Comparison of ENCODE assay signal across 8 cellular contexts in the genomic region with DNA sequence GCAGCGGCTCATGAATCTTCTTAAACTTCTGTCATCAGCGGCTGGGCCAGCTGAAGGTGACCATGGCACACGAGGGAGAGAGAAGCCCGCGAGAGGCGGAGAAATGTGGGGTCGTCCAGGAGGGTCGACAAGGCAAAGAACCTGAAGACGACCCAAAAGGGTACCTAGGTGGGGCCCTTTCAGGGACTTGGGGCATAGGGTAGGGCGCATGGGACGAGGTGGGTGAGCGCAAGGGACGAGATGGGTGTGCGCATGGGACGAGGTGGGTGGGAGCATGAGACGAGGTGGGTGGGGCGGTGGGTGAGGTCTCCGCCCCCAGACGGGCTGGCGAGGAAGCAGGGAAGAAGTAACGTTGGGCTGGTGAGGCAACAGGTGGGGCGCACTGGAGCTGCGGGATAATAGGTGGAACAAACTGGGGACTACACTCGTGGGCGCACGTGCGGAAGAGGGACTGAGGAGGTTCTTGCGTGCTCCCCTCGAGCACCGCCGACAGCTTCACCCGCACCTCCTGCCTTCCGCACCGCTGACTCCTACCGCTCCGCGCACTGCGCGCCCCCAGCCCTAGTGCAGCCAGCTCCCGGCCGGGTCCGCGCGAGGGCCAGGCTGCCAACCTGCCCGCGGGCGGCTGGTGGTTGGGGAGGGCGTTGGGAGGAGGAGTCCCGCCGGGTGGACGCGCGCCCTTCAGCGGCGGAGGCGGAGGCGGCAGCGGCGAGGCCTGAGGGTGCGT. TPM values are rescaled to one million over a fixed set of nuclear protein-coding genes. Genes with fewer than 3 reads are reported as not detected.
DNase-seq lines count a peak whose midpoint lies in the region; ATAC-seq and TF ChIP-seq lines count a peak whose summit lies in the region.

No MANE protein-coding gene starts in this region.

- TF ChIP-seq CTCF in epithelial cell of proximal tubule (conservative IDR thresholded peaks at IDR 0.05; ENCODE audit: low read depth, low read length) (peak; percentile 11), testis (IDR thresholded peaks at IDR 0.05) (no peak)

- H3K9me3 ChIP-seq in mucosa of stomach (ENCODE audit: control insufficient read depth, low read length) (no peaks in the 10 kb centered on the region), testis (no peaks in the 10 kb centered on the region)

- peak overlapping the region in 1 of 2 donors; percentile 22 for H3K27ac ChIP-seq in testis

- H3K4me3 ChIP-seq in epithelial cell of proximal tubule (ENCODE audit: low read depth, low read length), result peak overlapping the region; percentile 66
- peak overlapping the region; percentile 69 for H3K4me3 ChIP-seq in mucosa of stomach (ENCODE audit: low read length)
- peak overlapping the region; percentile 50 to 62 for H3K4me3 ChIP-seq in testis

- WGBS in testis, 2 donors, result 0 to 2% methylated on average over 33 to 54 of the region's 60 CpGs

- peak; percentile 52 for ATAC-seq in HG03280 (IDR thresholded peaks at IDR 0.05; ENCODE audit: unreplicated experiment)

- no peaks in the 10 kb centered on the region for H3K36me3 ChIP-seq in mucosa of stomach (ENCODE audit: control insufficient read depth, insufficient read depth, low read length)
- no peaks in the 10 kb centered on the region for H3K36me3 ChIP-seq in testis (ENCODE audit: low read depth, missing control alignments)

- H3K27me3 ChIP-seq in mucosa of stomach (ENCODE audit: control insufficient read depth, insufficient read depth, low read length), result no peaks in the 10 kb centered on the region
- H3K27me3 ChIP-seq in testis, result no peaks in the 10 kb centered on the region

- intact Hi-C loops in testis (cut with DNase I; ENCODE audit: low total_unique reads), result loop anchor here (10.0 kb wide), 1 partner anchor 147 kb away; a partner anchor contains a TSS

- H3K9ac ChIP-seq in mucosa of stomach (ENCODE audit: low read length), result peak overlapping the region; percentile 67

- peak; percentile 61 for TF ChIP-seq POLR2A in GM19193 (IDR thresholded peaks at IDR 0.05; ENCODE audit: extremely low read depth, insufficient read depth, insufficient read length)
- no peak for TF ChIP-seq POLR2A in testis (IDR thresholded peaks at IDR 0.05)

- DNase-seq in CD1c-positive myeloid dendritic cell (ENCODE audit: extremely low spot score) (peak; percentile 59), NCI-H460 (ENCODE audit: extremely low read depth, low read depth) (peak; percentile 89), epithelial cell of proximal tubule (ENCODE audit: low read depth) (no peak), testis (peak; percentile 82)
- DNase-seq in activated CD4-positive, alpha-beta T cell treated with anti-CD3 and anti-CD28 coated beads, Interleukin-2, amount 50 U/mL, for 48 hours, result peak; percentile 55 to 65

- H3K4me1 ChIP-seq in mucosa of stomach (ENCODE audit: control insufficient read depth, insufficient read depth, low read length) (peaks cover 14% of the 10 kb centered on the region), testis (peaks cover 4% of the 10 kb centered on the region)

RNA-seq across cellular contexts. Expression of a gene that starts 23.2 kb away (rescaled TPM):
- total RNA-seq in NCI-H460 (2014; rRNA removed; shearing (Covaris generic)), result not detected in 2 replicates
- not detected in 2 replicates for polyA plus RNA-seq in NCI-H460 (2014; cell fraction: nucleus; rRNA removed)
- total RNA-seq in epithelial cell of proximal tubule (0.14 and 17.0 TPM in 2 replicates), testis (10 to 100 TPM; 14.6 to 63.4 TPM)
- polyA plus RNA-seq in testis (ENCODE audit: insufficient read depth, low read depth, low replicate concordance), result 11.1 TPM
